ENCODE assay signal across 11 cellular contexts in genomic region chrX:154827624-154828408, GRCh38. TPM values are rescaled to one million over a fixed set of nuclear protein-coding genes. Genes with fewer than 3 reads are reported as not detected.
A peak's percentile ranks its signal among the peaks of the same experiment; 100 is the strongest.
DNase-seq lines count a peak whose midpoint lies in the region; ATAC-seq lines count a peak whose summit lies in the region.
"Had no signal": no experiment of that assay in that cellular context is flagged by ENCODE, and none has a peak within 500 bp of the region (broad histone marks: within the 10 kb centered on the region; RNA-seq: fewer than 3 reads in every experiment).

No MANE protein-coding gene starts in this region.

- peaks cover 0 to 25% (median 0%) of the 10 kb centered on the region in 7 donors for H3K4me1 Mint-ChIP-seq in naive thymus-derived CD4-positive, alpha-beta T cell

- H3K27ac ChIP-seq in naive thymus-derived CD4-positive, alpha-beta T cell (ENCODE audit: low read depth, low read length) = no peak overlapping the region
- H3K27ac ChIP-seq: SJSA1 had no signal

- POLR2A ChIA-PET in naive thymus-derived CD4-positive, alpha-beta T cell (lab: Charles Lee) = no interaction called here

- no peaks in the 10 kb centered on the region for H3K9me3 Mint-ChIP-seq in naive thymus-derived CD4-positive, alpha-beta T cell

- no peak overlapping the region for H3K4me3 ChIP-seq in naive thymus-derived CD4-positive, alpha-beta T cell (ENCODE audit: low read length)
- H3K4me3 ChIP-seq: SJSA1 had no signal

- peak in 2 of 9 donors; percentile 12 for DNase-seq in naive thymus-derived CD4-positive, alpha-beta T cell
- no peak for DNase-seq in hippocampal formation (lab: John Stamatoyannopoulos, UW)
- DNase-seq in stimulated activated CD8-positive, alpha-beta memory T cell treated with anti-CD3 and anti-CD28 coated beads, Interleukin-4, amount 100 ng/mL, for 48 hours = no peak
- DNase-seq in NCI-H748 treated with DMSO at 0.1 percent for 48 hours (lab: John Stamatoyannopoulos, UW) = no peak
- DNase-seq: HCEC 1CT had no signal

- H3K27me3 Mint-ChIP-seq in naive thymus-derived CD4-positive, alpha-beta T cell = peaks cover 0 to 4% (median 0%) of the 10 kb centered on the region in 5 donors

- H3K36me3 Mint-ChIP-seq in naive thymus-derived CD4-positive, alpha-beta T cell = peaks cover 0 to 1% (median 0%) of the 10 kb centered on the region in 5 donors

- H3K9me3 ChIP-seq in naive thymus-derived CD4-positive, alpha-beta T cell (ENCODE audit: control insufficient read depth in 2 of 3, low read length in 3 of 3) = no peaks in the 10 kb centered on the region
- H3K9me3 ChIP-seq: SJSA1 had no signal

- H3K27ac Mint-ChIP-seq in naive thymus-derived CD4-positive, alpha-beta T cell = peak overlapping the region in 2 of 9 donors; percentile 43 to 87

- H3K36me3 ChIP-seq in naive thymus-derived CD4-positive, alpha-beta T cell (ENCODE audit: control insufficient read depth in 2 of 3, insufficient read depth in 3 of 3, low read length in 3 of 3) = no peaks in the 10 kb centered on the region
- H3K36me3 ChIP-seq: SJSA1 had no signal

- CTCF ChIA-PET in naive thymus-derived CD4-positive, alpha-beta T cell (lab: Charles Lee) = interaction anchor here (1.4 kb wide), 1 partner anchor 12 kb away, joined by 3 read pairs; no protein-coding TSS in a partner anchor

- intact Hi-C loops in naive thymus-derived CD4-positive, alpha-beta T cell (cut with micrococcal nuclease) = no loop called here

- no peaks in the 10 kb centered on the region for H3K27me3 ChIP-seq in naive thymus-derived CD4-positive, alpha-beta T cell (ENCODE audit: control insufficient read depth in 2 of 2, insufficient read depth in 2 of 2, low read length in 2 of 2)
- H3K27me3 ChIP-seq: SJSA1 had no signal

- peak overlapping the region in 3 of 10 donors; percentile 26 to 68 (median 31) for H3K4me3 Mint-ChIP-seq in naive thymus-derived CD4-positive, alpha-beta T cell

- peak; percentile 94 for ATAC-seq in GM18870 (IDR thresholded peaks at IDR 0.05; ENCODE audit: unreplicated experiment)
- peak; percentile 90 for ATAC-seq in GM21576 (IDR thresholded peaks at IDR 0.05; ENCODE audit: unreplicated experiment)
- peak; percentile 55 for ATAC-seq in HG03575 (IDR thresholded peaks at IDR 0.05; ENCODE audit: extremely low read depth, insufficient number of reproducible peaks, low FRiP score, unreplicated experiment)
- peak; percentile 34 for ATAC-seq in naive thymus-derived CD4-positive, alpha-beta T cell

- no peaks in the 10 kb centered on the region for H3K4me1 ChIP-seq in naive thymus-derived CD4-positive, alpha-beta T cell (ENCODE audit: control insufficient read depth in 2 of 2, insufficient read depth in 2 of 2, low read length in 2 of 2)
- H3K4me1 ChIP-seq: SJSA1 had no signal

RNA-seq across cellular contexts. Expression of gene SMIM9, which starts 6.6 kb away (rescaled TPM):
- not detected for total RNA-seq in naive thymus-derived CD4-positive, alpha-beta T cell
- not detected for polyA plus RNA-seq in naive thymus-derived CD4-positive, alpha-beta T cell
- total RNA-seq: bronchial epithelial cell, SJSA1, skeletal muscle tissue had no signal

RNA-seq across cellular contexts. Expression of gene MPP1, which starts 22.5 kb away (rescaled TPM):
- 10 to 100 TPM; 23.2 to 76.7 (median 31.9) TPM for total RNA-seq in naive thymus-derived CD4-positive, alpha-beta T cell
- polyA plus RNA-seq in naive thymus-derived CD4-positive, alpha-beta T cell = 10 to 100 TPM; 34.8 to 39.8 TPM

RNA-seq across cellular contexts. Expression of gene F8A1, which starts 58.3 kb away (rescaled TPM):
- total RNA-seq in naive thymus-derived CD4-positive, alpha-beta T cell = 10 to 100 TPM; 16.8 to 49.9 (median 29.1) TPM
- 10 to 100 TPM; 21.3 to 77.7 TPM for polyA plus RNA-seq in naive thymus-derived CD4-positive, alpha-beta T cell

Comparison
In these comparisons a context has a peak if more than half of its experiments do, and no peak if none do; other contexts are left out.
1. ATAC-seq: peak in every context shown above with its lines; median percentile 94 in GM18870; 90 in GM21576; 55 in HG03575; 34 in naive thymus-derived CD4-positive, alpha-beta T cell.